12 cellular contexts compared by ENCODE assay signal in genomic region chr22:19110064-19110458, GRCh38. TPM values are rescaled to one million over a fixed set of nuclear protein-coding genes. Genes with fewer than 3 reads are reported as not detected.
DNase-seq lines count a peak whose midpoint lies in the region; ATAC-seq, FAIRE-seq and TF ChIP-seq lines count a peak whose summit lies in the region.
"Had no signal": no experiment of that assay in that cellular context is flagged by ENCODE, and none has a peak within 500 bp of the region (broad histone marks: within the 10 kb centered on the region; RNA-seq: fewer than 3 reads in every experiment).

No MANE protein-coding gene starts in this region.

- H3K27me3 ChIP-seq in keratinocyte (ENCODE audit: control insufficient read depth, extremely low read depth, insufficient read depth, low read length) (no peaks in the 10 kb centered on the region), stomach (no peaks in the 10 kb centered on the region), GM23248 (replicated peaks; ENCODE audit: insufficient read depth) (no peaks in the 10 kb centered on the region)

- ATAC-seq in activated CD4-positive, alpha-beta T cell treated with anti-CD3 and anti-CD28 coated beads for 36 hours, result no peak
- ATAC-seq in HG03139 (IDR thresholded peaks at IDR 0.05; ENCODE audit: unreplicated experiment) (no peak), GM21737 (IDR thresholded peaks at IDR 0.05; ENCODE audit: unreplicated experiment) (no peak)

- peaks cover 19% of the 10 kb centered on the region for H3K4me1 ChIP-seq in keratinocyte (ENCODE audit: control insufficient read depth, extremely low read depth, insufficient read depth, low read length)
- H3K4me1 ChIP-seq in stomach, result peaks cover 35 to 84% (median 67%) of the 10 kb centered on the region in 4 donors
- peaks cover 6% of the 10 kb centered on the region; the same call in 1 of the 2 replicates for H3K4me1 ChIP-seq in GM23248 (ENCODE audit: insufficient read depth)

- TF ChIP-seq EP300 in stomach (IDR thresholded peaks at IDR 0.05), result no peak

- peaks cover 5% of the 10 kb centered on the region for H3K9me1 ChIP-seq in keratinocyte (ENCODE audit: control insufficient read depth, extremely low read depth, insufficient read depth, low read length)

- H3K27ac ChIP-seq in keratinocyte (ENCODE audit: control insufficient read depth, insufficient read depth, low read length) (peak overlapping the region; percentile 44), stomach (peak overlapping the region; percentile 50 to 78 (median 60)), GM23248 (no peak overlapping the region)

- POLR2A ChIA-PET in activated CD4-positive, alpha-beta T cell treated with anti-CD3 and anti-CD28 coated beads for 36 hours (lab: Charles Lee), result interaction anchor here (1.4 to 1.5 kb wide), 2 partner anchors 9 to 35 kb away, joined by 4 to 13 read pairs; partner anchors contain the start of gene ESS2
- POLR2A ChIA-PET in activated CD4-positive, alpha-beta memory T cell treated with anti-CD3 and anti-CD28 coated beads, Interleukin-2, amount 10 ng/mL, durations not matched to agents 7 days and 5 days (lab: Charles Lee), result interaction anchor here (0.9 to 3.7 kb wide), 3 partner anchors 11 to 39 kb away, joined by 3 to 41 read pairs (median 10); partner anchors contain the start of genes DGCR2 and ESS2

- 23 to 71% (median 66%) methylated on average over 4 of the region's 4 CpGs for WGBS in stomach, 5 donors
- 74 to 79% methylated on average over 4 of the region's 4 CpGs for WGBS in GM23248 (ENCODE audit: low coverage in 1 of 2, low lambda C conversion rate in 2 of 2, missing lambda C conversion rate in 2 of 2), 2 experiments

- peaks cover 7% of the 10 kb centered on the region for H3K36me3 Mint-ChIP-seq in activated CD4-positive, alpha-beta T cell treated with anti-CD3 and anti-CD28 coated beads for 36 hours (ENCODE audit: low read depth)
- peaks cover 7% of the 10 kb centered on the region for H3K36me3 Mint-ChIP-seq in activated CD4-positive, alpha-beta memory T cell treated with anti-CD3 and anti-CD28 coated beads, Interleukin-2, amount 10 ng/mL, durations not matched to agents 7 days and 5 days (ENCODE audit: low read depth)

- no peaks in the 10 kb centered on the region for H3K9me3 ChIP-seq in keratinocyte (ENCODE audit: control insufficient read depth, low read depth, low read length)
- H3K9me3 ChIP-seq in stomach, result no peaks in the 10 kb centered on the region
- H3K9me3 ChIP-seq in GM23248 (ENCODE audit: low read depth), result no peaks in the 10 kb centered on the region

- H2AFZ ChIP-seq in keratinocyte (ENCODE audit: control insufficient read depth, low read length) (no peak overlapping the region), GM23248 (no peak overlapping the region)

- H3K27me3 Mint-ChIP-seq in activated CD4-positive, alpha-beta T cell treated with anti-CD3 and anti-CD28 coated beads for 36 hours, result no peaks in the 10 kb centered on the region
- H3K27me3 Mint-ChIP-seq in activated CD4-positive, alpha-beta memory T cell treated with anti-CD3 and anti-CD28 coated beads, Interleukin-2, amount 10 ng/mL, durations not matched to agents 7 days and 5 days, result no peaks in the 10 kb centered on the region

- H3K9me3 Mint-ChIP-seq in activated CD4-positive, alpha-beta T cell treated with anti-CD3 and anti-CD28 coated beads for 36 hours (ENCODE audit: low read depth), result no peaks in the 10 kb centered on the region
- H3K9me3 Mint-ChIP-seq in activated CD4-positive, alpha-beta memory T cell treated with anti-CD3 and anti-CD28 coated beads, Interleukin-2, amount 10 ng/mL, durations not matched to agents 7 days and 5 days, result no peaks in the 10 kb centered on the region

- FAIRE-seq in keratinocyte (lab: Jason Lieb, UNC), result no peak

- H3K79me2 ChIP-seq in keratinocyte (ENCODE audit: control insufficient read depth, insufficient read depth, low read length) (peaks cover 87% of the 10 kb centered on the region), GM23248 (ENCODE audit: insufficient read depth) (peaks cover 98% of the 10 kb centered on the region)

- TF ChIP-seq CTCF in keratinocyte (optimal IDR thresholded peaks at IDR 0.05 in 1 of 3, IDR thresholded peaks at IDR 0.05 in 1 of 3, conservative IDR thresholded peaks at IDR 0.05 in 1 of 3; ENCODE audit: extremely low read depth in 1 of 3, insufficient read depth in 2 of 3, low read length in 3 of 3) (no peak), stomach (IDR thresholded peaks at IDR 0.05) (no peak)

- H3K36me3 ChIP-seq in keratinocyte (ENCODE audit: control insufficient read depth in 2 of 2, extremely low read depth in 1 of 2, insufficient read depth in 2 of 2, low read length in 2 of 2), result peaks cover 8 to 18% of the 10 kb centered on the region in 2 experiments
- H3K36me3 ChIP-seq in stomach, result peaks cover 0 to under 1% (median 0%) of the 10 kb centered on the region in 4 donors
- H3K36me3 ChIP-seq in GM23248 (ENCODE audit: low read depth), result no peaks in the 10 kb centered on the region

- H3K9ac ChIP-seq in keratinocyte (ENCODE audit: control insufficient read depth, extremely low read depth, insufficient read depth, low read length) (peak overlapping the region; percentile 15), GM23248 (no peak overlapping the region)

- TF ChIP-seq POLR2A in stomach (IDR thresholded peaks at IDR 0.05), result no peak

- no peak for DNase-seq in activated CD4-positive, alpha-beta T cell treated with anti-CD3 and anti-CD28 coated beads for 36 hours
- no peak for DNase-seq in activated CD4-positive, alpha-beta T cell treated with anti-CD3 and anti-CD28 coated beads for 1 hour
- no peak for DNase-seq in activated CD4-positive, alpha-beta memory T cell treated with anti-CD3 and anti-CD28 coated beads, Interleukin-2, amount 10 ng/mL, durations not matched to agents 7 days and 5 days
- no peak for DNase-seq in keratinocyte (ENCODE audit: low read depth, low spot score)
- DNase-seq in stomach, result no peak
- no peak for DNase-seq in GM23248
- DNase-seq: activated CD8-positive, alpha-beta memory T cell treated with anti-CD3 and anti-CD28 coated beads, Interleukin-2, amount 50 U/mL, for 4 hours; NCI-H1417 treated with DMSO at 0.1 percent for 48 hours had no signal

- H4K20me1 ChIP-seq in keratinocyte (ENCODE audit: control insufficient read depth, extremely low read depth, insufficient read depth, low read length) (peaks cover 42% of the 10 kb centered on the region), GM23248 (ENCODE audit: insufficient read depth) (peaks cover 13% of the 10 kb centered on the region; the same call in 1 of the 2 replicates)

- H3K4me1 Mint-ChIP-seq in activated CD4-positive, alpha-beta T cell treated with anti-CD3 and anti-CD28 coated beads for 36 hours, result peaks cover 73% of the 10 kb centered on the region
- H3K4me1 Mint-ChIP-seq in activated CD4-positive, alpha-beta memory T cell treated with anti-CD3 and anti-CD28 coated beads, Interleukin-2, amount 10 ng/mL, durations not matched to agents 7 days and 5 days, result peaks cover 54% of the 10 kb centered on the region

- dilution Hi-C loops in keratinocyte (cut with MboI; ENCODE audit: extremely low pct_ligation_motif_present, low sequenced_read_pairs), result no loop called here

- peak overlapping the region; percentile 72 for H3K27ac Mint-ChIP-seq in activated CD4-positive, alpha-beta T cell treated with anti-CD3 and anti-CD28 coated beads for 36 hours
- peak overlapping the region; percentile 81 for H3K27ac Mint-ChIP-seq in activated CD4-positive, alpha-beta memory T cell treated with anti-CD3 and anti-CD28 coated beads, Interleukin-2, amount 10 ng/mL, durations not matched to agents 7 days and 5 days

- peak overlapping the region; percentile 5 for H3K4me3 Mint-ChIP-seq in activated CD4-positive, alpha-beta T cell treated with anti-CD3 and anti-CD28 coated beads for 36 hours
- peak overlapping the region; percentile 50 for H3K4me3 Mint-ChIP-seq in activated CD4-positive, alpha-beta memory T cell treated with anti-CD3 and anti-CD28 coated beads, Interleukin-2, amount 10 ng/mL, durations not matched to agents 7 days and 5 days

- no peak overlapping the region for H3K4me3 ChIP-seq in keratinocyte (ENCODE audit: control insufficient read depth in 2 of 3, extremely low read depth in 1 of 3, insufficient read depth in 2 of 3, low read depth in 1 of 3, low read length in 3 of 3)
- H3K4me3 ChIP-seq in stomach, result peak overlapping the region in 1 of 4 donors; percentile 9
- H3K4me3 ChIP-seq in GM23248, result no peak overlapping the region

- CTCF ChIA-PET in activated CD4-positive, alpha-beta T cell treated with anti-CD3 and anti-CD28 coated beads for 36 hours (lab: Charles Lee), result interaction anchor here (1.2 kb wide), 1 partner anchor 36 kb away, joined by 3 read pairs; no protein-coding TSS in a partner anchor
- CTCF ChIA-PET in activated CD4-positive, alpha-beta memory T cell treated with anti-CD3 and anti-CD28 coated beads, Interleukin-2, amount 10 ng/mL, durations not matched to agents 7 days and 5 days (lab: Charles Lee), result interaction anchor here (1.0 to 2.0 kb wide), 3 partner anchors 8 to 34 kb away, joined by 4 to 10 read pairs (median 8); partner anchors contain the start of genes DGCR2 and ESS2

- in situ Hi-C loops in GM23248 (cut with MboI), result no loop called here

- peaks cover 9% of the 10 kb centered on the region for H3F3A ChIP-seq in GM23248 (ENCODE audit: insufficient read depth)

- intact Hi-C loops in activated CD4-positive, alpha-beta T cell treated with anti-CD3 and anti-CD28 coated beads for 36 hours (cut with DNase I, micrococcal nuclease), result no loop called here
- intact Hi-C loops in stomach (cut with DNase I; ENCODE audit: low total_unique reads), result no loop called here

- H3K4me2 ChIP-seq in keratinocyte (ENCODE audit: control insufficient read depth, extremely low read depth, insufficient read depth, low read depth, low read length) (peak overlapping the region; percentile 17), GM23248 (ENCODE audit: unreplicated experiment) (no peak overlapping the region)

- no peaks in the 10 kb centered on the region for H3K9me2 ChIP-seq in GM23248 (ENCODE audit: insufficient read depth)

RNA-seq across cellular contexts. Expression of gene DGCR2, which starts 12.2 kb away (rescaled TPM):
- total RNA-seq in activated CD4-positive, alpha-beta T cell treated with anti-CD3 and anti-CD28 coated beads for 36 hours, result 10 to 100 TPM; 23.7 to 27.5 TPM
- 10 to 100 TPM; 29.7 to 30.8 TPM for total RNA-seq in activated CD4-positive, alpha-beta memory T cell treated with anti-CD3 and anti-CD28 coated beads, Interleukin-2, amount 10 ng/mL, durations not matched to agents 7 days and 5 days
- polyA plus RNA-seq in keratinocyte, result 23.2 to 67.6 TPM (median 34.1 TPM) in 3 replicates
- polyA plus RNA-seq in keratinocyte (2011; ENCODE audit: low read depth), result 16.6 TPM
- 24.9 and 27.7 TPM in 2 replicates for polyA plus RNA-seq in keratinocyte (2011; cell fraction: cytosol; rRNA removed)
- polyA plus RNA-seq in keratinocyte (2011; cell fraction: nucleus; rRNA removed), result 124 and 131 TPM in 2 replicates
- polyA plus RNA-seq in keratinocyte (2012; ENCODE audit: low replicate concordance), result 49.5 and 56.8 TPM in 2 replicates
- 60.2 to 164 TPM (median 66.0 TPM) in 3 replicates for polyA minus RNA-seq in keratinocyte
- polyA minus RNA-seq in keratinocyte (2011; cell fraction: cytosol; rRNA and poly(A)+ RNA removed), result 57.0 TPM
- polyA minus RNA-seq in keratinocyte (2011; cell fraction: nucleus; rRNA and poly(A)+ RNA removed), result 105 and 156 TPM in 2 replicates
- 10 to 100 TPM; 11.1 to 75.3 (median 50.9) TPM for total RNA-seq in stomach
- polyA plus RNA-seq in stomach, result 10 to 100 TPM in 2 of 3 donors, 1 to 10 TPM in 1; 5.0 to 22.2 (median 15.2) TPM
- 42.7 and 43.6 TPM in 2 replicates for total RNA-seq in GM23248 (2014; rRNA removed; shearing (Covaris generic))
- 25.6 and 27.1 TPM in 2 replicates for polyA plus RNA-seq in GM23248 (2016; fragmentation: Nextera tagmentation; extraction: Ambion mirVana)

RNA-seq across cellular contexts. Expression of gene TSSK2, which starts 21.0 kb away (rescaled TPM):
- not detected for total RNA-seq in activated CD4-positive, alpha-beta T cell treated with anti-CD3 and anti-CD28 coated beads for 36 hours
- total RNA-seq in activated CD4-positive, alpha-beta memory T cell treated with anti-CD3 and anti-CD28 coated beads, Interleukin-2, amount 10 ng/mL, durations not matched to agents 7 days and 5 days, result not detected
- polyA plus RNA-seq in keratinocyte, result not detected in 3 replicates
- polyA plus RNA-seq in keratinocyte (2011; ENCODE audit: low read depth), result not detected
- polyA plus RNA-seq in keratinocyte (2011; cell fraction: cytosol; rRNA removed), result not detected in 2 replicates
- not detected in 2 replicates for polyA plus RNA-seq in keratinocyte (2011; cell fraction: nucleus; rRNA removed)
- polyA plus RNA-seq in keratinocyte (2012; ENCODE audit: low replicate concordance), result not detected in 2 replicates
- polyA minus RNA-seq in keratinocyte, result not detected in 3 replicates
- not detected for polyA minus RNA-seq in keratinocyte (2011; cell fraction: cytosol; rRNA and poly(A)+ RNA removed)
- polyA minus RNA-seq in keratinocyte (2011; cell fraction: nucleus; rRNA and poly(A)+ RNA removed), result not detected in 2 replicates
- total RNA-seq in stomach, result not detected
- polyA plus RNA-seq in stomach, result under 1 TPM in 1 of 3 donors, not detected in 2; 0.08 TPM
- not detected in 2 replicates for total RNA-seq in GM23248 (2014; rRNA removed; shearing (Covaris generic))
- polyA plus RNA-seq in GM23248 (2016; fragmentation: Nextera tagmentation; extraction: Ambion mirVana), result not detected in 2 replicates
- total RNA-seq: A673, RPMI7951 had no signal

RNA-seq across cellular contexts. Expression of gene ESS2, which starts 34.4 kb away (rescaled TPM):
- 10 to 100 TPM; 12.9 to 13.4 TPM for total RNA-seq in activated CD4-positive, alpha-beta T cell treated with anti-CD3 and anti-CD28 coated beads for 36 hours
- 10 to 100 TPM; 16.3 to 18.3 TPM for total RNA-seq in activated CD4-positive, alpha-beta memory T cell treated with anti-CD3 and anti-CD28 coated beads, Interleukin-2, amount 10 ng/mL, durations not matched to agents 7 days and 5 days
- polyA plus RNA-seq in keratinocyte, result 10.0 to 16.5 TPM (median 10.7 TPM) in 3 replicates
- 8.0 TPM for polyA plus RNA-seq in keratinocyte (2011; ENCODE audit: low read depth)
- polyA plus RNA-seq in keratinocyte (2011; cell fraction: cytosol; rRNA removed), result 6.2 and 13.5 TPM in 2 replicates
- 13.5 and 17.6 TPM in 2 replicates for polyA plus RNA-seq in keratinocyte (2011; cell fraction: nucleus; rRNA removed)
- 13.4 and 13.5 TPM in 2 replicates for polyA plus RNA-seq in keratinocyte (2012; ENCODE audit: low replicate concordance)
- 3.6 to 8.2 TPM (median 6.0 TPM) in 3 replicates for polyA minus RNA-seq in keratinocyte
- polyA minus RNA-seq in keratinocyte (2011; cell fraction: cytosol; rRNA and poly(A)+ RNA removed), result 9.8 TPM
- polyA minus RNA-seq in keratinocyte (2011; cell fraction: nucleus; rRNA and poly(A)+ RNA removed), result 4.6 and 8.5 TPM in 2 replicates
- total RNA-seq in stomach, result 1 to 10 TPM in 4 of 5 donors, not detected in 1; 1.4 to 9.4 (median 7.9) TPM
- 10 to 100 TPM; 13.3 to 18.5 (median 16.4) TPM for polyA plus RNA-seq in stomach
- total RNA-seq in GM23248 (2014; rRNA removed; shearing (Covaris generic)), result 18.6 and 23.0 TPM in 2 replicates
- 12.3 and 12.6 TPM in 2 replicates for polyA plus RNA-seq in GM23248 (2016; fragmentation: Nextera tagmentation; extraction: Ambion mirVana)

RNA-seq across cellular contexts. Expression of gene GSC2, which starts 40.0 kb away (rescaled TPM):
- total RNA-seq in activated CD4-positive, alpha-beta T cell treated with anti-CD3 and anti-CD28 coated beads for 36 hours, result not detected
- total RNA-seq in activated CD4-positive, alpha-beta memory T cell treated with anti-CD3 and anti-CD28 coated beads, Interleukin-2, amount 10 ng/mL, durations not matched to agents 7 days and 5 days, result not detected
- polyA plus RNA-seq in keratinocyte, result not detected in 3 replicates
- not detected for polyA plus RNA-seq in keratinocyte (2011; ENCODE audit: low read depth)
- polyA plus RNA-seq in keratinocyte (2011; cell fraction: cytosol; rRNA removed), result not detected in 2 replicates
- polyA plus RNA-seq in keratinocyte (2011; cell fraction: nucleus; rRNA removed), result not detected in 2 replicates
- not detected in 2 replicates for polyA plus RNA-seq in keratinocyte (2012; ENCODE audit: low replicate concordance)
- polyA minus RNA-seq in keratinocyte, result not detected in 3 replicates
- not detected for polyA minus RNA-seq in keratinocyte (2011; cell fraction: cytosol; rRNA and poly(A)+ RNA removed)
- polyA minus RNA-seq in keratinocyte (2011; cell fraction: nucleus; rRNA and poly(A)+ RNA removed), result not detected in 2 replicates
- total RNA-seq in stomach, result not detected
- polyA plus RNA-seq in stomach, result not detected
- total RNA-seq in GM23248 (2014; rRNA removed; shearing (Covaris generic)), result not detected in 2 replicates
- not detected in 2 replicates for polyA plus RNA-seq in GM23248 (2016; fragmentation: Nextera tagmentation; extraction: Ambion mirVana)
- total RNA-seq: A673, RPMI7951 had no signal
